ENCODE assay signal across 1 cellular context in the genomic region with DNA sequence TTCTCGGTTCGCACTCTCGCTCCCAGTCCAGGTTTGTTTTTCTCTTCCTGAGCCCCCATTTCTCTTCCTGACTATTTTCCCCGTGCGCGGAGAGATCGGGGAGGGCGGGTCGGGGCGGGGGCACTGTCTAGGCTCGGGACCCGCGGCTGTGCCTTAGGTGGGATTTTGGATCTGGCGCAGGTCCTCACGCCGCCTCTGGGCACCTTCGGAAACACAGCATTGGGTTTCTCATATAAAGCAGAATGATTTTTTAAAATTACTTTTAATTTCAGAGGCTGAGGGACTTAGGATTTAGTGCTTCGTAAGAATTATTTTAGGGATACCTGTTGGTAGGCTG.
TF ChIP-seq lines count a peak whose summit lies in the region.

No MANE protein-coding gene starts in this region.

TF ChIP-seq in GM12878, 131 proteins besides CTCF, POLR2A, EP300 and RAD21 (continued from another document):
- no peak for TF ChIP-seq E4F1 (IDR thresholded peaks at IDR 0.05; ENCODE audit: borderline replicate concordance, partially characterized antibody)
- TF ChIP-seq, protein P1, sequence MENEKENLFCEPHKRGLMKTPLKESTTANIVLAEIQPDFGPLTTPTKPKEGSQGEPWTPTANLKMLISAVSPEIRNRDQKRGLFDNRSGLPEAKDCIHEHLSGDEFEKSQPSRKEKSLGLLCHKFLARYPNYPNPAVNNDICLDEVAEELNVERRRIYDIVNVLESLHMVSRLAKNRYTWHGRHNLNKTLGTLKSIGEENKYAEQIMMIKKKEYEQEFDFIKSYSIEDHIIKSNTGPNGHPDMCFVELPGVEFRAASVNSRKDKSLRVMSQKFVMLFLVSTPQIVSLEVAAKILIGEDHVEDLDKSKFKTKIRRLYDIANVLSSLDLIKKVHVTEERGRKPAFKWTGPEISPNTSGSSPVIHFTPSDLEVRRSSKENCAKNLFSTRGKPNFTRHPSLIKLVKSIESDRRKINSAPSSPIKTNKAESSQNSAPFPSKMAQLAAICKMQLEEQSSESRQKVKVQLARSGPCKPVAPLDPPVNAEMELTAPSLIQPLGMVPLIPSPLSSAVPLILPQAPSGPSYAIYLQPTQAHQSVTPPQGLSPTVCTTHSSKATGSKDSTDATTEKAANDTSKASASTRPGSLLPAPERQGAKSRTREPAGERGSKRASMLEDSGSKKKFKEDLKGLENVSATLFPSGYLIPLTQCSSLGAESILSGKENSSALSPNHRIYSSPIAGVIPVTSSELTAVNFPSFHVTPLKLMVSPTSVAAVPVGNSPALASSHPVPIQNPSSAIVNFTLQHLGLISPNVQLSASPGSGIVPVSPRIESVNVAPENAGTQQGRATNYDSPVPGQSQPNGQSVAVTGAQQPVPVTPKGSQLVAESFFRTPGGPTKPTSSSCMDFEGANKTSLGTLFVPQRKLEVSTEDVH (IDR thresholded peaks at IDR 0.05; ENCODE audit: low read depth, partially characterized antibody) = no peak
- TF ChIP-seq NBN (IDR thresholded peaks at IDR 0.05) = no peak
- no peak for TF ChIP-seq NKRF (conservative IDR thresholded peaks at IDR 0.05)
- TF ChIP-seq, protein P2, sequence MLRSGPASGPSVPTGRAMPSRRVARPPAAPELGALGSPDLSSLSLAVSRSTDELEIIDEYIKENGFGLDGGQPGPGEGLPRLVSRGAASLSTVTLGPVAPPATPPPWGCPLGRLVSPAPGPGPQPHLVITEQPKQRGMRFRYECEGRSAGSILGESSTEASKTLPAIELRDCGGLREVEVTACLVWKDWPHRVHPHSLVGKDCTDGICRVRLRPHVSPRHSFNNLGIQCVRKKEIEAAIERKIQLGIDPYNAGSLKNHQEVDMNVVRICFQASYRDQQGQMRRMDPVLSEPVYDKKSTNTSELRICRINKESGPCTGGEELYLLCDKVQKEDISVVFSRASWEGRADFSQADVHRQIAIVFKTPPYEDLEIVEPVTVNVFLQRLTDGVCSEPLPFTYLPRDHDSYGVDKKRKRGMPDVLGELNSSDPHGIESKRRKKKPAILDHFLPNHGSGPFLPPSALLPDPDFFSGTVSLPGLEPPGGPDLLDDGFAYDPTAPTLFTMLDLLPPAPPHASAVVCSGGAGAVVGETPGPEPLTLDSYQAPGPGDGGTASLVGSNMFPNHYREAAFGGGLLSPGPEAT (IDR thresholded peaks at IDR 0.05; ENCODE audit: low read depth) = no peak
- no peak for TF ChIP-seq YY1 (IDR thresholded peaks at IDR 0.05; ENCODE audit: low read depth, low read length)
- TF ChIP-seq SMAD5 (IDR thresholded peaks at IDR 0.05; ENCODE audit: low read depth) = no peak
- no peak for TF ChIP-seq CREB1 (IDR thresholded peaks at IDR 0.05; ENCODE audit: low read depth)
- no peak for TF ChIP-seq SMAD1 (IDR thresholded peaks at IDR 0.05; ENCODE audit: low read depth, partially characterized antibody)
- no peak for TF ChIP-seq RCOR1 (conservative IDR thresholded peaks at IDR 0.05; ENCODE audit: low read depth, low read length)
- TF ChIP-seq TCF12 (IDR thresholded peaks at IDR 0.05; ENCODE audit: low read depth, low read length) = no peak
- TF ChIP-seq, protein P3, sequence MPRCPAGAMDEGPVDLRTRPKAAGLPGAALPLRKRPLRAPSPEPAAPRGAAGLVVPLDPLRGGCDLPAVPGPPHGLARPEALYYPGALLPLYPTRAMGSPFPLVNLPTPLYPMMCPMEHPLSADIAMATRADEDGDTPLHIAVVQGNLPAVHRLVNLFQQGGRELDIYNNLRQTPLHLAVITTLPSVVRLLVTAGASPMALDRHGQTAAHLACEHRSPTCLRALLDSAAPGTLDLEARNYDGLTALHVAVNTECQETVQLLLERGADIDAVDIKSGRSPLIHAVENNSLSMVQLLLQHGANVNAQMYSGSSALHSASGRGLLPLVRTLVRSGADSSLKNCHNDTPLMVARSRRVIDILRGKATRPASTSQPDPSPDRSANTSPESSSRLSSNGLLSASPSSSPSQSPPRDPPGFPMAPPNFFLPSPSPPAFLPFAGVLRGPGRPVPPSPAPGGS (IDR thresholded peaks at IDR 0.05; ENCODE audit: borderline replicate concordance, insufficient read depth, low read depth, low read length, poor library complexity, severe bottlenecking) = no peak
- TF ChIP-seq POLR2AphosphoS5 (IDR thresholded peaks at IDR 0.05; ENCODE audit: low read length) = no peak
- no peak for TF ChIP-seq ZNF274 (IDR thresholded peaks at IDR 0.05; ENCODE audit: insufficient read depth, insufficient read length)
- TF ChIP-seq CBFB (IDR thresholded peaks at IDR 0.05; ENCODE audit: low read depth) = no peak
- TF ChIP-seq RUNX3 (IDR thresholded peaks at IDR 0.05; ENCODE audit: low read length) = no peak
- no peak for TF ChIP-seq NR2C2 (IDR thresholded peaks at IDR 0.05; ENCODE audit: borderline replicate concordance, control insufficient read depth, insufficient read length, low read depth)
- TF ChIP-seq ZNF207 (IDR thresholded peaks at IDR 0.05; ENCODE audit: borderline replicate concordance) = no peak
TF ChIP-seq in GM12878: peak in this region for 0.
